8 cellular contexts compared by ENCODE assay signal in genomic region chr1:159924791-159925712, GRCh38. TPM values are rescaled to one million over a fixed set of nuclear protein-coding genes. Genes with fewer than 3 reads are reported as not detected.
DNase-seq lines count a peak whose midpoint lies in the region; ATAC-seq lines count a peak whose summit lies in the region.

Gene TAGLN2 (minus strand): TSS chr1:159925507. CDS start chr1:159920509, 4,998 bp downstream.

- H3K4me1 Mint-ChIP-seq in activated CD8-positive, alpha-beta T cell treated with anti-CD3 and anti-CD28 coated beads, Interleukin-2, amount 10 ng/mL, durations not matched to agents 7 days and 5 days (ENCODE audit: low read depth), result peaks cover 44% of the 10 kb centered on the region

- H3K9me3 Mint-ChIP-seq in activated CD8-positive, alpha-beta T cell treated with anti-CD3 and anti-CD28 coated beads, Interleukin-2, amount 10 ng/mL, durations not matched to agents 7 days and 5 days (ENCODE audit: insufficient read depth), result no peaks in the 10 kb centered on the region

- DNase-seq in AG08396 (ENCODE audit: low spot score) (peak; percentile 95), NCI-H748 treated with DMSO at 0.1 percent for 48 hours (lab: John Stamatoyannopoulos, UW) (peak; percentile 17), medulla oblongata (ENCODE audit: extremely low spot score) (peak; percentile 86)
- DNase-seq in activated CD8-positive, alpha-beta T cell treated with anti-CD3 and anti-CD28 coated beads, Interleukin-2, amount 10 ng/mL, durations not matched to agents 7 days and 5 days, result peak; percentile 90
- peak; percentile 87 for DNase-seq in effector CD4-positive, alpha-beta T cell
- DNase-seq in stimulated activated CD8-positive, alpha-beta memory T cell treated with anti-CD3 and anti-CD28 coated beads, Interleukin-12 subunit alpha, Interleukin-12 subunit beta, amount 100 ng/mL, for 1 hour (ENCODE audit: low read depth), result peak; percentile 84

- peak within 1 kb of the TSS; percentile 96 for H3K27ac Mint-ChIP-seq in activated CD8-positive, alpha-beta T cell treated with anti-CD3 and anti-CD28 coated beads, Interleukin-2, amount 10 ng/mL, durations not matched to agents 7 days and 5 days

- POLR2A ChIA-PET in activated CD8-positive, alpha-beta T cell treated with anti-CD3 and anti-CD28 coated beads, Interleukin-2, amount 10 ng/mL, durations not matched to agents 7 days and 5 days (lab: Charles Lee), result interaction anchor here (0.7 to 3.8 kb wide), 18 partner anchors 9 to 916 kb away, joined by 3 to 33 read pairs (median 6); partner anchors contain the start of genes IFI16 and PIGM

- peak within 1 kb of the TSS; percentile 90 for H3K4me3 Mint-ChIP-seq in activated CD8-positive, alpha-beta T cell treated with anti-CD3 and anti-CD28 coated beads, Interleukin-2, amount 10 ng/mL, durations not matched to agents 7 days and 5 days

- peaks cover 41% of the 10 kb centered on the region for H3K36me3 Mint-ChIP-seq in activated CD8-positive, alpha-beta T cell treated with anti-CD3 and anti-CD28 coated beads, Interleukin-2, amount 10 ng/mL, durations not matched to agents 7 days and 5 days (ENCODE audit: low read depth)

- no peaks in the 10 kb centered on the region for H3K27me3 Mint-ChIP-seq in activated CD8-positive, alpha-beta T cell treated with anti-CD3 and anti-CD28 coated beads, Interleukin-2, amount 10 ng/mL, durations not matched to agents 7 days and 5 days (ENCODE audit: low read depth)

- CTCF ChIA-PET in activated CD8-positive, alpha-beta T cell treated with anti-CD3 and anti-CD28 coated beads, Interleukin-2, amount 10 ng/mL, durations not matched to agents 7 days and 5 days (lab: Charles Lee), result interaction anchor here (0.7 to 6.7 kb wide), 8 partner anchors 10 to 144 kb away, joined by 3 to 49 read pairs (median 4); partner anchors contain the start of gene DUSP23

- peak; percentile 52 for ATAC-seq in GM18870 (IDR thresholded peaks at IDR 0.05; ENCODE audit: unreplicated experiment)
- peak; percentile 48 for ATAC-seq in HG03108 (IDR thresholded peaks at IDR 0.05; ENCODE audit: unreplicated experiment)
- ATAC-seq in activated CD8-positive, alpha-beta T cell treated with anti-CD3 and anti-CD28 coated beads, Interleukin-2, amount 10 ng/mL, durations not matched to agents 7 days and 5 days, result peak; percentile 66

RNA-seq across cellular contexts. Expression of gene TAGLN2, which starts in this region (rescaled TPM):
- 100 to 1,000 TPM; 476 to 510 TPM for total RNA-seq in activated CD8-positive, alpha-beta T cell treated with anti-CD3 and anti-CD28 coated beads, Interleukin-2, amount 10 ng/mL, durations not matched to agents 7 days and 5 days

Comparison
In these comparisons a context has a peak if more than half of its experiments do, and no peak if none do; other contexts are left out.
1. Peak in every context shown above with its lines: DNase-seq and ATAC-seq.
2. DNase-seq: peak in every context shown above with its lines; median percentile 95 in AG08396; 90 in activated CD8-positive, alpha-beta T cell treated with anti-CD3 and anti-CD28 coated beads, Interleukin-2, amount 10 ng/mL, durations not matched to agents 7 days and 5 days; 87 in effector CD4-positive, alpha-beta T cell; 86 in medulla oblongata; 84 in stimulated activated CD8-positive, alpha-beta memory T cell treated with anti-CD3 and anti-CD28 coated beads, Interleukin-12 subunit alpha, Interleukin-12 subunit beta, amount 100 ng/mL, for 1 hour; 17 in NCI-H748 treated with DMSO at 0.1 percent for 48 hours.